In the genomic region with DNA sequence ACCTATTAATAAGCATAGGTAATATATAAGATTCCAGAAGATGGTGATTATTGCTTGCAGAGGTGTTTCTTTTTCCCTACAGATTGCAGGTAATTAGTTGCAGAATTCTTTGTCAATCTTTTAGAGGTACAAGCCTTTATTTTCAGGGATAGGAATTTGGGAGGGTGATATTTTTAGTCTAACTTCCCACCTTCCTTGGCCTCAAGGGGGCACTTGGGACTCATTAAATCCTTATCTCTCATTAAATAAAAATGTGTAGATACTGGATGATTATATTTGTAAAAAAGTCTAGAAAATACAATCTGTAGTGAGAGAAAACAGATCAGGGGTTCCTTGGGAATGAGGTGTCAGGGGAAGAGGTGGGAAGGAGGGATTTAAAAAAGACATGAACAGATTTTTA, we compare ENCODE assay signal across 20 cellular contexts.
A peak's percentile ranks its signal among the peaks of the same experiment; 100 is the strongest.
DNase-seq lines count a peak whose midpoint lies in the region; ATAC-seq and TF ChIP-seq lines count a peak whose summit lies in the region.
"Had no signal": no experiment of that assay in that cellular context is flagged by ENCODE, and none has a peak within 500 bp of the region (broad histone marks: within the 10 kb centered on the region; RNA-seq: fewer than 3 reads in every experiment).

No MANE protein-coding gene starts in this region.

- peaks cover 14 to 43% (median 37%) of the 10 kb centered on the region in 3 experiments for H3K36me3 Mint-ChIP-seq in H9 (ENCODE audit: insufficient read depth in 1 of 3, low read depth in 3 of 3)

- no peak overlapping the region for H4K91ac ChIP-seq in H9 (ENCODE audit: insufficient read length, low read depth, low read length)

- H4K8ac ChIP-seq in H9 (replicated peaks; ENCODE audit: insufficient read length, low read depth, low read length) = no peak overlapping the region

- H3K27me3 Mint-ChIP-seq in H9 (ENCODE audit: low read depth) = no peaks in the 10 kb centered on the region
- H3K27me3 Mint-ChIP-seq: T-helper 17 cell had no signal

- DNase-seq in AG09319 (ENCODE audit: extremely low read depth, low read depth) = no peak
- no peak for DNase-seq in H9
- no peak for DNase-seq in foreskin keratinocyte
- no peak for DNase-seq in NCI-H128 (lab: John Stamatoyannopoulos, UW; ENCODE audit: unreplicated experiment)
- no peak for DNase-seq in NCI-H526 (lab: John Stamatoyannopoulos, UW)
- DNase-seq: activated CD4-positive, CD25-positive, alpha-beta regulatory T cell treated with anti-CD3 and anti-CD28 coated beads, Interleukin-2, amount 50 U/mL, for 72 hours; activated CD8-positive, alpha-beta memory T cell treated with anti-CD3 and anti-CD28 coated beads, Interleukin-2, amount 50 U/mL, for 4 hours; activated naive CD4-positive, alpha-beta T cell; BE2C; DND-41; effector CD4-positive, alpha-beta T cell; GOT3; MM.1S; NCI-H2029 treated with DMSO at 0.1 percent for 48 hours; right cardiac atrium; T-helper 17 cell had no signal

- H3K14ac ChIP-seq in H9 (ENCODE audit: insufficient read depth, low read length) = no peak overlapping the region

- H3K9me3 Mint-ChIP-seq in H9 = peaks cover 0 to 2% of the 10 kb centered on the region in 2 experiments; a peak in 4 of 5 replicates

- H4K5ac ChIP-seq in H9 (ENCODE audit: insufficient read length, low read depth, low read length) = no peak overlapping the region

- no peaks in the 10 kb centered on the region for H3K9me3 ChIP-seq in H9 (ENCODE audit: control insufficient read depth, low read depth, low read length)
- H3K9me3 ChIP-seq: BE2C, suprapubic skin had no signal

- ATAC-seq in foreskin keratinocyte = no peak
- ATAC-seq in HG03139 (IDR thresholded peaks at IDR 0.05; ENCODE audit: unreplicated experiment) = no peak
- no peak for ATAC-seq in GM18511 (IDR thresholded peaks at IDR 0.05; ENCODE audit: unreplicated experiment)
- ATAC-seq: right cardiac atrium, T-helper 17 cell had no signal

- H3K56ac ChIP-seq in H9 (ENCODE audit: insufficient read length, low read depth, low read length) = no peak overlapping the region

- no peak overlapping the region for H2BK20ac ChIP-seq in H9 (ENCODE audit: low read depth, low read length, poor library complexity, severe bottlenecking)

- no peak overlapping the region for H3K23ac ChIP-seq in H9 (ENCODE audit: insufficient read length, low read depth, low read length)

- H2BK5ac ChIP-seq in H9 (ENCODE audit: insufficient read length, low read length) = no peak overlapping the region

- no peaks in the 10 kb centered on the region for H3K79me1 ChIP-seq in H9 (ENCODE audit: insufficient read depth, low read depth, low read length, poor library complexity, severe bottlenecking)

- H3K79me2 ChIP-seq in H9 (ENCODE audit: insufficient read depth, low read length) = no peaks in the 10 kb centered on the region

- H3K4me1 Mint-ChIP-seq in H9 = peaks cover 0 to 6% of the 10 kb centered on the region in 2 experiments; a peak in 1 of 4 replicates
- H3K4me1 Mint-ChIP-seq: T-helper 17 cell had no signal

- H2BK12ac ChIP-seq in H9 (ENCODE audit: insufficient read length, low read depth, low read length) = no peak overlapping the region

- no peak overlapping the region for H3K9ac ChIP-seq in H9 (ENCODE audit: extremely low read depth, insufficient read length, low read length)

- TF ChIP-seq CTCF in AG09319 (IDR thresholded peaks at IDR 0.05; ENCODE audit: low read depth, low read length) = peak; percentile 17
- TF ChIP-seq CTCF in H9 (conservative IDR thresholded peaks at IDR 0.05) = peak; percentile 59
- TF ChIP-seq CTCF in VCaP (conservative IDR thresholded peaks at IDR 0.05) = 0 out of 2 replicates have a peak, but pooled peaks have one; percentile 8
- peak; percentile 54 for TF ChIP-seq CTCF in foreskin keratinocyte (conservative IDR thresholded peaks at IDR 0.05)

- no peak overlapping the region for H3K4ac ChIP-seq in H9 (ENCODE audit: low read depth, low read length)

- no peak overlapping the region for H2BK120ac ChIP-seq in H9 (ENCODE audit: low read depth, low read length, poor library complexity, severe bottlenecking)

- H3T11ph ChIP-seq in H9 (ENCODE audit: low read length) = no peak overlapping the region

- no peak overlapping the region for H3K18ac ChIP-seq in H9 (ENCODE audit: insufficient read length, low read depth, low read length)

- H2AFZ ChIP-seq in H9 (ENCODE audit: low read length) = no peak overlapping the region

- H3K4me1 ChIP-seq in H9 (ENCODE audit: insufficient read depth, low read length) = no peaks in the 10 kb centered on the region
- no peaks in the 10 kb centered on the region for H3K4me1 ChIP-seq in foreskin keratinocyte
- H3K4me1 ChIP-seq: BE2C, suprapubic skin had no signal

- H3K4me2 ChIP-seq in H9 (ENCODE audit: insufficient read depth, insufficient read length, low read length) = no peak overlapping the region

- no peaks in the 10 kb centered on the region for H3K27me3 ChIP-seq in H9 (ENCODE audit: insufficient read depth, low read length)
- no peaks in the 10 kb centered on the region for H3K27me3 ChIP-seq in foreskin keratinocyte
- H3K27me3 ChIP-seq: BE2C, suprapubic skin had no signal

- H3K27ac ChIP-seq in H9 (ENCODE audit: insufficient read length, low read depth, low read length) (no peak overlapping the region), VCaP (no peak overlapping the region), foreskin keratinocyte (no peak overlapping the region)
- H3K27ac ChIP-seq: suprapubic skin had no signal

- no peak overlapping the region for H2AK5ac ChIP-seq in H9 (ENCODE audit: insufficient read length, low read length)

- no peak overlapping the region for H2BK15ac ChIP-seq in H9 (ENCODE audit: low read depth, low read length)

- H3K4me3 Mint-ChIP-seq in H9 = no peak overlapping the region
- H3K4me3 Mint-ChIP-seq: T-helper 17 cell had no signal

- no peaks in the 10 kb centered on the region for H4K20me1 ChIP-seq in H9 (ENCODE audit: control insufficient read depth, insufficient read depth, insufficient read length)

- H3K23me2 ChIP-seq in H9 (ENCODE audit: insufficient read length, low read depth, low read length, poor library complexity, severe bottlenecking) = no peaks in the 10 kb centered on the region

- H3K27ac Mint-ChIP-seq in H9 = no peak overlapping the region
- H3K27ac Mint-ChIP-seq: T-helper 17 cell had no signal

Comparison
In these comparisons a context has a peak if more than half of its experiments do, and no peak if none do; other contexts are left out.
1. CTCF ChIP-seq: peak in every context shown above with its lines; median percentile 59 in H9; 54 in foreskin keratinocyte; 17 in AG09319; 8 in VCaP.